In genomic region chr1:248828845-248829244, GRCh38 we compare ENCODE assay signal across 12 cellular contexts. TPM values are rescaled to one million over a fixed set of nuclear protein-coding genes. Genes with fewer than 3 reads are reported as not detected.
A peak's percentile ranks its signal among the peaks of the same experiment; 100 is the strongest.
DNase-seq lines count a peak whose midpoint lies in the region; ATAC-seq and TF ChIP-seq lines count a peak whose summit lies in the region.
"Had no signal": no experiment of that assay in that cellular context is flagged by ENCODE, and none has a peak within 500 bp of the region (broad histone marks: within the 10 kb centered on the region; RNA-seq: fewer than 3 reads in every experiment).

No MANE protein-coding gene starts in this region.

- WGBS in mesodermal cell (ENCODE audit: insufficient coverage in 2 of 2), 2 experiments: 86% methylated on average over 3 of the region's 3 CpGs; no CpG with 5 or more reads in 1 of the 2 experiments
- WGBS in tibial nerve, 2 donors: 63 to 72% methylated on average over 3 of the region's 3 CpGs

- H3K27me3 ChIP-seq in tibial nerve: no peaks in the 10 kb centered on the region

- H3K27ac ChIP-seq in mesodermal cell (ENCODE audit: low read depth, low read length, severe bottlenecking) (peak overlapping the region; percentile 29), tibial nerve (no peak overlapping the region)

- TF ChIP-seq POLR2A in tibial nerve (IDR thresholded peaks at IDR 0.05): no peak

- H3K36me3 ChIP-seq in mesodermal cell (ENCODE audit: control insufficient read depth, insufficient read depth, low read length) (peaks cover 10% of the 10 kb centered on the region), tibial nerve (peaks cover 0 to 10% (median 0%) of the 10 kb centered on the region in 3 donors)

- no peak for TF ChIP-seq EP300 in tibial nerve (IDR thresholded peaks at IDR 0.05)

- no peaks in the 10 kb centered on the region for H3K9me3 ChIP-seq in mesodermal cell (ENCODE audit: control insufficient read depth, low read length)
- H3K9me3 ChIP-seq in tibial nerve: no peaks in the 10 kb centered on the region

- ATAC-seq in HG03460 (IDR thresholded peaks at IDR 0.05; ENCODE audit: unreplicated experiment): no peak
- no peak for ATAC-seq in GM19324 (IDR thresholded peaks at IDR 0.05; ENCODE audit: low FRiP score, unreplicated experiment)
- ATAC-seq: activated naive CD8-positive, alpha-beta T cell treated with anti-CD3 and anti-CD28 coated beads, Interleukin-2, amount 50 U/mL, for 24 hours; esophagus mucosa had no signal

- TF ChIP-seq CTCF in tibial nerve (IDR thresholded peaks at IDR 0.05): no peak

- H3K4me3 ChIP-seq in mesodermal cell (ENCODE audit: extremely low read depth, insufficient read depth, low read length, poor library complexity, severe bottlenecking) (no peak overlapping the region), tibial nerve (no peak overlapping the region)

- DNase-seq in EH (ENCODE audit: low read depth) (peak; percentile 78), NCI-H226 (peak; percentile 98), amniotic stem cell (lab: John Stamatoyannopoulos, UW) (peak; percentile 50), pons (ENCODE audit: low spot score) (no peak), tibial nerve (ENCODE audit: low spot score in 2 of 2) (no peak)
- DNase-seq: activated CD4-positive, alpha-beta T cell treated with anti-CD3 and anti-CD28 coated beads for 48 hours; activated naive CD8-positive, alpha-beta T cell treated with anti-CD3 and anti-CD28 coated beads, Interleukin-2, amount 50 U/mL, for 24 hours; NK-92 treated with Interleukin-12 subunit alpha and Interleukin-12 subunit beta, amount 100 ng/mL, for 24 hours had no signal

- H3K4me1 ChIP-seq in mesodermal cell (ENCODE audit: control insufficient read depth, insufficient read depth, low read length, poor library complexity, severe bottlenecking): peaks cover 14% of the 10 kb centered on the region
- H3K4me1 ChIP-seq in tibial nerve: peaks cover 0 to 26% (median 18%) of the 10 kb centered on the region in 4 donors

RNA-seq across cellular contexts. Expression of gene SH3BP5L, which starts 3.1 kb away (rescaled TPM):
- 22.4 TPM for polyA plus RNA-seq in mesodermal cell (2013, experiment 1 of 2)
- 18.5 TPM for polyA plus RNA-seq in mesodermal cell (2013, experiment 2 of 2)
- total RNA-seq in tibial nerve: 10 to 100 TPM; 16.8 to 24.6 (median 21.7) TPM

RNA-seq across cellular contexts. Expression of gene ZNF672, which starts 9.2 kb away (rescaled TPM):
- polyA plus RNA-seq in mesodermal cell (2013, experiment 1 of 2): 32.1 TPM
- 27.8 TPM for polyA plus RNA-seq in mesodermal cell (2013, experiment 2 of 2)
- 10 to 100 TPM; 22.4 to 38.4 (median 31.8) TPM for total RNA-seq in tibial nerve

RNA-seq across cellular contexts. Expression of gene ZNF692, which starts 30.0 kb away (rescaled TPM):
- 45.1 TPM for polyA plus RNA-seq in mesodermal cell (2013, experiment 1 of 2)
- 39.3 TPM for polyA plus RNA-seq in mesodermal cell (2013, experiment 2 of 2)
- 100 to 1,000 TPM in 1 of 4 donors, 10 to 100 TPM in 3; 40.8 to 118 (median 68.5) TPM for total RNA-seq in tibial nerve

Comparison
In these comparisons a context has a peak if more than half of its experiments do, and no peak if none do; other contexts are left out.
1. DNase-seq: peak in EH (single experiment), NCI-H226 (single experiment) and amniotic stem cell (single experiment); none in pons (single experiment) and tibial nerve (0 of 2).